ENCODE assay signal across 11 cellular contexts in genomic region chr1:145215061-145215460, GRCh38. TPM values are rescaled to one million over a fixed set of nuclear protein-coding genes. Genes with fewer than 3 reads are reported as not detected.
A peak's percentile ranks its signal among the peaks of the same experiment; 100 is the strongest.
DNase-seq lines count a peak whose midpoint lies in the region; ATAC-seq and TF ChIP-seq lines count a peak whose summit lies in the region.
"Not testable (repeated sequence)": the region's sequence is repeated elsewhere in the genome, so short reads cannot be mapped to it uniquely, and the experiment has no call there.
"Had no signal": no experiment of that assay in that cellular context is flagged by ENCODE, and none has a peak within 500 bp of the region (broad histone marks: within the 10 kb centered on the region; RNA-seq: fewer than 3 reads in every experiment).

No MANE protein-coding gene starts in this region.

- H3K27me3 Mint-ChIP-seq in MCF 10A (ENCODE audit: insufficient read depth, unreplicated experiment) = not testable (repeated sequence)

- H3K9me3 ChIP-seq in heart right ventricle; neural cell (ENCODE audit: low read length); upper lobe of right lung: not testable (repeated sequence)

- H3K36me3 Mint-ChIP-seq in MCF 10A (ENCODE audit: insufficient read depth, unreplicated experiment) = not testable (repeated sequence)

- intact Hi-C loops in MCF 10A (cut with micrococcal nuclease); heart right ventricle (cut with DNase I); upper lobe of right lung (cut with DNase I): not testable (repeated sequence)

- H3K4me2 ChIP-seq in neural cell (ENCODE audit: low read length) = not testable (repeated sequence)

- peak overlapping the region; percentile 36 for H3K9ac ChIP-seq in neural cell (ENCODE audit: low read length)

- TSS peak; percentile 52 for BruUV-seq in MCF 10A (replicated peaks; lab: Mats Ljungman, UMichigan)

- H3K27me3 ChIP-seq in GM06990 (replicated peaks; ENCODE audit: control insufficient read depth, insufficient read depth, low read length); heart right ventricle; neural cell (ENCODE audit: insufficient read depth, low read depth, low read length); upper lobe of right lung: not testable (repeated sequence)

- H3K9me2 ChIP-seq in neural cell (ENCODE audit: insufficient read depth, low read length) = not testable (repeated sequence)

- not testable (repeated sequence) for H3K4me1 Mint-ChIP-seq in MCF 10A (ENCODE audit: insufficient read depth, unreplicated experiment)

- not testable (repeated sequence) for H4K20me1 ChIP-seq in neural cell (ENCODE audit: insufficient read depth)

- peak overlapping the region in 9 of 10 donors; percentile 28 to 91 (median 67) for H3K27ac ChIP-seq in heart right ventricle
- H3K27ac ChIP-seq in neural cell (ENCODE audit: low read length) = not testable (repeated sequence)
- peak overlapping the region; percentile 88 for H3K27ac ChIP-seq in upper lobe of right lung

- POLR2A ChIA-PET in MCF 10A (lab: Yijun Ruan, JAX) = not testable (repeated sequence)

- TF ChIP-seq RAD21 in neural cell (conservative IDR thresholded peaks at IDR 0.05) = not testable (repeated sequence)

- not testable (repeated sequence) for H3K27ac Mint-ChIP-seq in MCF 10A (ENCODE audit: low read depth, unreplicated experiment)

- TF ChIP-seq EP300 in neural cell (conservative IDR thresholded peaks at IDR 0.05; ENCODE audit: poor library complexity, severe bottlenecking) = not testable (repeated sequence)

- H3K4me1 ChIP-seq in heart right ventricle, upper lobe of right lung: not testable (repeated sequence)

- H3K4me3 ChIP-seq in GM06990 (replicated peaks; ENCODE audit: low read depth, low read length) (peak overlapping the region; percentile 55), heart right ventricle (peak overlapping the region; percentile 47 to 65 (median 56)), neural cell (ENCODE audit: low read length) (peak overlapping the region; percentile 52), upper lobe of right lung (peak overlapping the region; percentile 54)

- CTCF ChIA-PET in MCF 10A (lab: Yijun Ruan, JAX) = not testable (repeated sequence)

- WGBS in heart right ventricle, 2 donors = 0 to 1% methylated on average over 16 to 21 of the region's 35 CpGs

- not testable (repeated sequence) for TF ChIP-seq CTCF in GM06990 (IDR thresholded peaks at IDR 0.05; ENCODE audit: insufficient read depth, low read length, poor library complexity, severe bottlenecking); MCF 10A (IDR thresholded peaks at IDR 0.05; ENCODE audit: unreplicated experiment); heart right ventricle (IDR thresholded peaks at IDR 0.05); neural cell (IDR thresholded peaks at IDR 0.05; ENCODE audit: poor library complexity, severe bottlenecking); upper lobe of right lung (IDR thresholded peaks at IDR 0.05)

- H3K36me3 ChIP-seq in GM06990 (ENCODE audit: control insufficient read depth, insufficient read depth, low read length); heart right ventricle; neural cell (ENCODE audit: insufficient read depth, low read length); upper lobe of right lung: not testable (repeated sequence)

- H3K4me3 Mint-ChIP-seq in MCF 10A (ENCODE audit: unreplicated experiment) = not testable (repeated sequence)

- ATAC-seq in heart right ventricle, upper lobe of right lung: not testable (repeated sequence)

- not testable (repeated sequence) for H3F3A ChIP-seq in neural cell (ENCODE audit: insufficient read depth, low read length, poor library complexity, severe bottlenecking)

- not testable (repeated sequence) for DNase-seq in GM06990 (ENCODE audit: extremely low read depth, insufficient read length); MCF 10A (ENCODE audit: unreplicated experiment)
- peak; percentile 31 for DNase-seq in T follicular helper cell (ENCODE audit: low read depth)
- peak; percentile 39 for DNase-seq in activated T-cell treated with anti-CD3 and anti-CD28 coated beads for 24 hours (ENCODE audit: low read depth)
- peak; percentile 7 to 59 for DNase-seq in heart right ventricle
- DNase-seq in stimulated activated CD4-positive, alpha-beta T cell treated with anti-CD3 and anti-CD28 coated beads, Interleukin-4, amount 100 ng/mL, for 1 hour = peak; percentile 60
- peak; percentile 84 for DNase-seq in upper lobe of right lung

- H2AFZ ChIP-seq in neural cell (ENCODE audit: low read depth, low read length) = not testable (repeated sequence)

- H3K79me2 ChIP-seq in neural cell (replicated peaks; ENCODE audit: insufficient read depth, low read length) = not testable (repeated sequence)

- H3K9me3 Mint-ChIP-seq in MCF 10A (ENCODE audit: unreplicated experiment) = not testable (repeated sequence)

RNA-seq across cellular contexts. Expression of gene PPIAL4D, which starts 26.9 kb away (rescaled TPM):
- total RNA-seq in MCF 10A (2022) = not detected in 2 replicates
- not detected for total RNA-seq in heart right ventricle
- polyA plus RNA-seq in heart right ventricle = not detected
- not detected in 2 replicates for polyA plus RNA-seq in neural cell
- polyA minus RNA-seq in neural cell = not detected in 2 replicates
- total RNA-seq in upper lobe of right lung = not detected
- total RNA-seq: M059J, PC-3, renal cortical epithelial cell had no signal
